17 cellular contexts compared by ENCODE assay signal in the genomic region with DNA sequence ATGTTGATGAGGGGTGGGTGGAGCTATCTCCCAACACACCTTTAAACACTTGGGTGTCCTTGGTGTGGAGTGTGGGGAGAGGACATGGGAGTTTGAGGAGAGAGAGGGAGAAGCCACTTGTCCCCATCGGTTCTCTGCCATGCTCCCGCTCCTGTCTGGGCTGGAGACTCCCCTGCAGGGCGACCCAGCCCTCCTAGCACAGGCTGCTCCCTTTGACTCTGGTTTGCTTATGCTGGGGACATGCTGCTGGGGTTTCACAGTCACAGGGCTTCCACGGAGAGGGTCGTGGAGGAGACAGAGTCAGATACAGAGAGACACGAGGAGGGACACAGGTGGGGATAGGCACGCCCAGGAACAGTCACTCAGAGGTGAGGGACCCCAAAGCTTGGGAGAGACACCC. TPM values are rescaled to one million over a fixed set of nuclear protein-coding genes. Genes with fewer than 3 reads are reported as not detected.
DNase-seq lines count a peak whose midpoint lies in the region; ATAC-seq and TF ChIP-seq lines count a peak whose summit lies in the region.
"Had no signal": no experiment of that assay in that cellular context is flagged by ENCODE, and none has a peak within 500 bp of the region (broad histone marks: within the 10 kb centered on the region; RNA-seq: fewer than 3 reads in every experiment).

No MANE protein-coding gene starts in this region.

- H3K36me3 ChIP-seq in CD8-positive, alpha-beta T cell (ENCODE audit: insufficient read depth, low read length): no peaks in the 10 kb centered on the region
- no peaks in the 10 kb centered on the region for H3K36me3 ChIP-seq in osteoblast (ENCODE audit: insufficient read depth, low read length)

- H3K36me3 Mint-ChIP-seq in CD8-positive, alpha-beta T cell: no peaks in the 10 kb centered on the region
- H3K36me3 Mint-ChIP-seq in T-cell (no peaks in the 10 kb centered on the region), glutamatergic neuron (ENCODE audit: unreplicated experiment) (no peaks in the 10 kb centered on the region)

- no peak overlapping the region for H2AFZ ChIP-seq in osteoblast (ENCODE audit: low read length)
- H2AFZ ChIP-seq: GM23248 had no signal

- peak overlapping the region; percentile 37 for H3K4me3 Mint-ChIP-seq in CD8-positive, alpha-beta T cell
- H3K4me3 Mint-ChIP-seq in T-cell (peak overlapping the region in 2 of 3 donors; percentile 43 to 64), glutamatergic neuron (ENCODE audit: unreplicated experiment) (peak overlapping the region; percentile 77)
- H3K4me3 Mint-ChIP-seq: activated CD8-positive, alpha-beta T cell treated with anti-CD3 and anti-CD28 coated beads for 36 hours had no signal

- H4K20me1 ChIP-seq in osteoblast (ENCODE audit: insufficient read depth, low read length): no peaks in the 10 kb centered on the region

- H3K79me2 ChIP-seq in osteoblast (ENCODE audit: insufficient read depth, low read length): no peaks in the 10 kb centered on the region

- peaks cover 8% of the 10 kb centered on the region for H3K27me3 ChIP-seq in CD8-positive, alpha-beta T cell (ENCODE audit: insufficient read depth, low read length)
- peaks cover 43% of the 10 kb centered on the region for H3K27me3 ChIP-seq in osteoblast (ENCODE audit: insufficient read depth, low read length)

- H3K9me3 Mint-ChIP-seq in CD8-positive, alpha-beta T cell: no peaks in the 10 kb centered on the region
- H3K9me3 Mint-ChIP-seq in T-cell: no peaks in the 10 kb centered on the region
- H3K9me3 Mint-ChIP-seq in glutamatergic neuron (ENCODE audit: unreplicated experiment): no peaks in the 10 kb centered on the region
- H3K9me3 Mint-ChIP-seq: activated CD8-positive, alpha-beta T cell treated with anti-CD3 and anti-CD28 coated beads for 36 hours had no signal

- no peak overlapping the region for H3K4me2 ChIP-seq in osteoblast (ENCODE audit: insufficient read depth, low read length)

- POLR2A ChIA-PET in CD8-positive, alpha-beta T cell (lab: Charles Lee): no interaction called here
- POLR2A ChIA-PET in T-cell (lab: Charles Lee): no interaction called here

- H3K4me1 ChIP-seq in CD8-positive, alpha-beta T cell (ENCODE audit: insufficient read depth, low read length): no peaks in the 10 kb centered on the region
- peaks cover 2% of the 10 kb centered on the region for H3K4me1 ChIP-seq in osteoblast (ENCODE audit: insufficient read depth, low read length)
- H3K4me1 ChIP-seq: Caco-2, foreskin keratinocyte had no signal

- no peak for DNase-seq in CD8-positive, alpha-beta T cell
- DNase-seq in T-cell (no peak), glutamatergic neuron (no peak), osteoblast (ENCODE audit: insufficient read length, low spot score, missing footprints) (peak; percentile 82), ecto neural progenitor cell (ENCODE audit: low spot score) (no peak), foreskin melanocyte (no peak)
- DNase-seq: activated CD8-positive, alpha-beta T cell treated with anti-CD3 and anti-CD28 coated beads for 36 hours; anterior cingulate cortex; Caco-2; foreskin keratinocyte; GM23248; MV-4-11; NCI-H1930; stimulated activated CD4-positive, alpha-beta T cell treated with anti-CD3 and anti-CD28 coated beads, Interleukin-15, amount 100 ng/mL, for 24 hours had no signal

- H3K4me1 Mint-ChIP-seq in CD8-positive, alpha-beta T cell (ENCODE audit: low read depth): peaks cover 10% of the 10 kb centered on the region
- peaks cover 4 to 28% (median 20%) of the 10 kb centered on the region in 3 donors for H3K4me1 Mint-ChIP-seq in T-cell
- peaks cover 4% of the 10 kb centered on the region for H3K4me1 Mint-ChIP-seq in glutamatergic neuron (ENCODE audit: low read depth, unreplicated experiment)

- intact Hi-C loops in CD8-positive, alpha-beta T cell (cut with DNase I, micrococcal nuclease): no loop called here

- peaks cover 44% of the 10 kb centered on the region for H3K27me3 Mint-ChIP-seq in CD8-positive, alpha-beta T cell (ENCODE audit: low read depth)
- H3K27me3 Mint-ChIP-seq in T-cell (peaks cover 43 to 50% of the 10 kb centered on the region in 2 donors), glutamatergic neuron (ENCODE audit: unreplicated experiment) (peaks cover 24% of the 10 kb centered on the region)

- H3K9me3 ChIP-seq in CD8-positive, alpha-beta T cell (ENCODE audit: low read length): no peaks in the 10 kb centered on the region
- no peaks in the 10 kb centered on the region for H3K9me3 ChIP-seq in osteoblast (ENCODE audit: low read depth, low read length)
- H3K9me3 ChIP-seq: Caco-2 had no signal

- CTCF ChIA-PET in CD8-positive, alpha-beta T cell (lab: Charles Lee): interaction anchor here (1.7 kb wide), 1 partner anchor 110 kb away, joined by 5 read pairs; no protein-coding TSS in a partner anchor
- CTCF ChIA-PET in T-cell (lab: Charles Lee): no interaction called here

- ATAC-seq in CD8-positive, alpha-beta T cell: no peak
- no peak for ATAC-seq in T-cell (replicated peaks in 1 of 4)
- ATAC-seq in GM21447 (IDR thresholded peaks at IDR 0.05; ENCODE audit: unreplicated experiment): no peak
- ATAC-seq: activated CD8-positive, alpha-beta T cell treated with anti-CD3 and anti-CD28 coated beads for 36 hours; foreskin keratinocyte; K562 had no signal

- no peak overlapping the region for H3K27ac ChIP-seq in CD8-positive, alpha-beta T cell (ENCODE audit: low read depth, low read length)
- no peak overlapping the region for H3K27ac ChIP-seq in osteoblast (ENCODE audit: low read depth, low read length)
- H3K27ac ChIP-seq: foreskin keratinocyte, GM23248 had no signal

- no peak for TF ChIP-seq CTCF in CD8-positive, alpha-beta T cell (IDR thresholded peaks at IDR 0.05)
- no peak for TF ChIP-seq CTCF in glutamatergic neuron (IDR thresholded peaks at IDR 0.05; ENCODE audit: partially characterized antibody, unreplicated experiment)
- no peak for TF ChIP-seq CTCF in osteoblast (IDR thresholded peaks at IDR 0.05; ENCODE audit: extremely low read depth, low read depth, low read length)

- H3K27ac Mint-ChIP-seq in CD8-positive, alpha-beta T cell: no peak overlapping the region
- H3K27ac Mint-ChIP-seq in T-cell (no peak overlapping the region), glutamatergic neuron (ENCODE audit: unreplicated experiment) (no peak overlapping the region)
- H3K27ac Mint-ChIP-seq: activated CD8-positive, alpha-beta T cell treated with anti-CD3 and anti-CD28 coated beads for 36 hours had no signal

- H3K4me3 ChIP-seq in CD8-positive, alpha-beta T cell (ENCODE audit: low read depth, low read length): no peak overlapping the region
- H3K4me3 ChIP-seq in osteoblast (ENCODE audit: insufficient read depth, low read length): no peak overlapping the region
- H3K4me3 ChIP-seq: GM23248, K562 had no signal

RNA-seq across cellular contexts. Expression of gene SCUBE1, which starts 1.6 kb away (rescaled TPM):
- not detected for total RNA-seq in CD8-positive, alpha-beta T cell
- total RNA-seq in T-cell: under 1 TPM in 2 of 5 donors, not detected in 3; 0.03 to 0.10 TPM
- total RNA-seq in glutamatergic neuron (ENCODE audit: unreplicated experiment): 25.8 TPM
- total RNA-seq in osteoblast: 2.1 and 2.2 TPM in 2 replicates
- total RNA-seq: Caco-2, endothelial cell of umbilical vein, foreskin keratinocyte, GM23248 had no signal
